Comparison of ENCODE assay signal across 18 cellular contexts in genomic region chr9:86867658-86868313, GRCh38.
DNase-seq lines count a peak whose midpoint lies in the region; TF ChIP-seq lines count a peak whose summit lies in the region.
"Had no signal": no experiment of that assay in that cellular context is flagged by ENCODE, and none has a peak within 500 bp of the region (broad histone marks: within the 10 kb centered on the region; RNA-seq: fewer than 3 reads in every experiment).

No MANE protein-coding gene starts in this region.

- H2AK5ac ChIP-seq in mesendoderm (ENCODE audit: low read length) = no peak overlapping the region

- H3K4me3 ChIP-seq in Loucy (ENCODE audit: low read length, poor library complexity, severe bottlenecking) (no peak overlapping the region), mesendoderm (ENCODE audit: low read length) (no peak overlapping the region)
- H3K4me3 ChIP-seq in effector memory CD4-positive, alpha-beta T cell (ENCODE audit: insufficient read depth, low read depth, low read length, poor library complexity, severe bottlenecking) = no peak overlapping the region
- H3K4me3 ChIP-seq: heart left ventricle, mucosa of descending colon had no signal

- no peak overlapping the region for H3K4me3 Mint-ChIP-seq in activated naive CD4-positive, alpha-beta T cell treated with anti-CD3 and anti-CD28 coated beads, Interleukin-2, amount 10 ng/mL, durations not matched to agents 7 days and 5 days
- H3K4me3 Mint-ChIP-seq: T-helper 2 cell treated with Interferon-gamma antibody and Interleukin-4, amounts not matched to agents 5 μg/mL and 100 μg/mL, for 36 hours had no signal

- no peaks in the 10 kb centered on the region for H3K79me1 ChIP-seq in mesendoderm (ENCODE audit: low read length)

- H4K5ac ChIP-seq in mesendoderm (ENCODE audit: low read length) = no peak overlapping the region

- no peak overlapping the region for H3K27ac ChIP-seq in mesendoderm (ENCODE audit: low read depth, low read length)
- no peak overlapping the region for H3K27ac ChIP-seq in effector memory CD4-positive, alpha-beta T cell (ENCODE audit: insufficient read depth, low read length, poor library complexity, severe bottlenecking)
- H3K27ac ChIP-seq: heart left ventricle had no signal

- H3K56ac ChIP-seq in mesendoderm (ENCODE audit: low read length) = no peak overlapping the region

- no peaks in the 10 kb centered on the region for H3K9me2 ChIP-seq in Loucy (replicated peaks; ENCODE audit: low read depth, low read length)

- H3K36me3 Mint-ChIP-seq in activated naive CD4-positive, alpha-beta T cell treated with anti-CD3 and anti-CD28 coated beads, Interleukin-2, amount 10 ng/mL, durations not matched to agents 7 days and 5 days = no peaks in the 10 kb centered on the region

- H2BK5ac ChIP-seq in mesendoderm (ENCODE audit: low read length) = no peak overlapping the region

- no peak overlapping the region for H3K23ac ChIP-seq in mesendoderm (ENCODE audit: low read length)

- no peak overlapping the region for H3K18ac ChIP-seq in mesendoderm (ENCODE audit: low read length)

- CTCF ChIA-PET in activated naive CD4-positive, alpha-beta T cell treated with anti-CD3 and anti-CD28 coated beads, Interleukin-2, amount 10 ng/mL, durations not matched to agents 7 days and 5 days (lab: Charles Lee) = no interaction called here

- 0 out of 2 replicates have a peak overlapping the region, but pooled peaks have one; percentile 31 for H2AFZ ChIP-seq in Loucy (ENCODE audit: low read length)

- no peak overlapping the region for H3K4ac ChIP-seq in mesendoderm (ENCODE audit: low read depth, low read length)

- H4K20me1 ChIP-seq in Loucy (ENCODE audit: insufficient read depth, low read length, poor library complexity, severe bottlenecking) = no peaks in the 10 kb centered on the region

- H3K9me3 Mint-ChIP-seq in activated naive CD4-positive, alpha-beta T cell treated with anti-CD3 and anti-CD28 coated beads, Interleukin-2, amount 10 ng/mL, durations not matched to agents 7 days and 5 days = no peaks in the 10 kb centered on the region
- H3K9me3 Mint-ChIP-seq: T-helper 2 cell treated with Interferon-gamma antibody and Interleukin-4, amounts not matched to agents 5 μg/mL and 100 μg/mL, for 36 hours had no signal

- H3K27me3 ChIP-seq in Loucy (ENCODE audit: insufficient read depth, low read length, poor library complexity, severe bottlenecking) = no peaks in the 10 kb centered on the region
- no peaks in the 10 kb centered on the region for H3K27me3 ChIP-seq in mesendoderm (ENCODE audit: insufficient read depth, low read length, poor library complexity)
- H3K27me3 ChIP-seq in effector memory CD4-positive, alpha-beta T cell (replicated peaks; ENCODE audit: control insufficient read depth, insufficient read depth, low read length, poor library complexity, severe bottlenecking) = no peaks in the 10 kb centered on the region
- H3K27me3 ChIP-seq: heart left ventricle had no signal

- H3K9ac ChIP-seq in Loucy (ENCODE audit: low read depth, low read length, poor library complexity, severe bottlenecking) = no peak overlapping the region
- no peak overlapping the region for H3K9ac ChIP-seq in mesendoderm (ENCODE audit: low read length)

- no peaks in the 10 kb centered on the region for H3K4me1 Mint-ChIP-seq in activated naive CD4-positive, alpha-beta T cell treated with anti-CD3 and anti-CD28 coated beads, Interleukin-2, amount 10 ng/mL, durations not matched to agents 7 days and 5 days

- no peak overlapping the region for H3K27ac Mint-ChIP-seq in activated naive CD4-positive, alpha-beta T cell treated with anti-CD3 and anti-CD28 coated beads, Interleukin-2, amount 10 ng/mL, durations not matched to agents 7 days and 5 days
- H3K27ac Mint-ChIP-seq: T-helper 2 cell treated with Interferon-gamma antibody and Interleukin-4, amounts not matched to agents 5 μg/mL and 100 μg/mL, for 36 hours had no signal

- WGBS in mesendoderm (ENCODE audit: extremely low coverage, insufficient coverage, low lambda C conversion rate) = no CpG with 5 or more reads among the region's 6 CpGs

- H3K27me3 Mint-ChIP-seq in activated naive CD4-positive, alpha-beta T cell treated with anti-CD3 and anti-CD28 coated beads, Interleukin-2, amount 10 ng/mL, durations not matched to agents 7 days and 5 days = no peaks in the 10 kb centered on the region

- H2BK15ac ChIP-seq in mesendoderm (replicated peaks; ENCODE audit: low read depth) = no peak overlapping the region

- DNase-seq in Caki2 (ENCODE audit: low read depth) = peak; percentile 10
- DNase-seq in cerebellar cortex (ENCODE audit: low spot score) = peak; percentile 7
- DNase-seq in mesendoderm = peak; percentile 37
- no peak for DNase-seq in effector memory CD4-positive, alpha-beta T cell
- DNase-seq in T-helper 1 cell = no peak
- DNase-seq in activated naive CD4-positive, alpha-beta T cell treated with anti-CD3 and anti-CD28 coated beads, Interleukin-2, amount 10 ng/mL, durations not matched to agents 7 days and 5 days = no peak
- DNase-seq in activated CD4-positive, alpha-beta T cell treated with anti-CD3 and anti-CD28 coated beads, Interleukin-2, amount 50 U/mL, for 4 hours = no peak
- DNase-seq: activated CD4-positive, alpha-beta T cell treated with anti-CD3 and anti-CD28 coated beads for 1 hour; activated gamma-delta T cell; dermis blood vessel endothelial cell; heart left ventricle; kidney; mucosa of descending colon; SHP77; stimulated activated CD4-positive, alpha-beta T cell treated with anti-CD3 and anti-CD28 coated beads, Interleukin-4, amount 100 ng/mL, for 24 hours; stimulated activated CD8-positive, alpha-beta memory T cell treated with anti-CD3 and anti-CD28 coated beads, Interleukin-4, amount 100 ng/mL, for 48 hours had no signal

- H4K8ac ChIP-seq in mesendoderm (ENCODE audit: low read depth, low read length) = no peak overlapping the region

- in situ Hi-C loops in Caki2 (cut with HindIII; ENCODE audit: low pct_unique_long_range_greater_than_20kb, low sequenced_read_pairs) = no loop called here

- H2BK120ac ChIP-seq in mesendoderm (ENCODE audit: low read depth, low read length) = no peak overlapping the region

- TF ChIP-seq CTCF in Loucy (conservative IDR thresholded peaks at IDR 0.05; ENCODE audit: low read length) = no peak

- H3K36me3 ChIP-seq in Loucy (ENCODE audit: insufficient read depth, low read length) = no peaks in the 10 kb centered on the region
- no peaks in the 10 kb centered on the region for H3K36me3 ChIP-seq in mesendoderm (ENCODE audit: control insufficient read depth, insufficient read depth, low read length)
- H3K36me3 ChIP-seq in effector memory CD4-positive, alpha-beta T cell (ENCODE audit: control insufficient read depth, insufficient read depth, low read length) = no peaks in the 10 kb centered on the region
- H3K36me3 ChIP-seq: heart left ventricle had no signal

- no peaks in the 10 kb centered on the region for H3K9me3 ChIP-seq in Loucy (ENCODE audit: insufficient read depth, low read depth, low read length)
- no peaks in the 10 kb centered on the region for H3K9me3 ChIP-seq in effector memory CD4-positive, alpha-beta T cell (ENCODE audit: control insufficient read depth, low read length)
- H3K9me3 ChIP-seq: heart left ventricle, mucosa of descending colon had no signal

- H3K79me2 ChIP-seq in Loucy (ENCODE audit: insufficient read depth, low read length) (no peaks in the 10 kb centered on the region), mesendoderm (ENCODE audit: control insufficient read depth, insufficient read depth, low read length) (no peaks in the 10 kb centered on the region)

- H3K4me1 ChIP-seq in Loucy (ENCODE audit: insufficient read depth, low read length, poor library complexity, severe bottlenecking) (peaks cover 11% of the 10 kb centered on the region), mesendoderm (ENCODE audit: control insufficient read depth, low read depth, low read length) (no peaks in the 10 kb centered on the region)
- H3K4me1 ChIP-seq in effector memory CD4-positive, alpha-beta T cell (ENCODE audit: control insufficient read depth, insufficient read depth, low read length, poor library complexity, severe bottlenecking) = no peaks in the 10 kb centered on the region
- H3K4me1 ChIP-seq: heart left ventricle had no signal

- no peaks in the 10 kb centered on the region for H3F3A ChIP-seq in Loucy (ENCODE audit: low read depth)

- H3K4me2 ChIP-seq in Loucy (ENCODE audit: low read depth, low read length, poor library complexity, severe bottlenecking) (peak overlapping the region; percentile 18), mesendoderm (ENCODE audit: low read length) (no peak overlapping the region)

Comparison
In these comparisons a context has a peak if more than half of its experiments do, and no peak if none do; other contexts are left out.
1. DNase-seq: peak in Caki2 (single experiment), cerebellar cortex (single experiment) and mesendoderm (single experiment); none in effector memory CD4-positive, alpha-beta T cell (0 of 3), T-helper 1 cell (0 of 5), activated naive CD4-positive, alpha-beta T cell treated with anti-CD3 and anti-CD28 coated beads, Interleukin-2, amount 10 ng/mL, durations not matched to agents 7 days and 5 days (single experiment) and activated CD4-positive, alpha-beta T cell treated with anti-CD3 and anti-CD28 coated beads, Interleukin-2, amount 50 U/mL, for 4 hours (0 of 2).